8 cellular contexts compared by ENCODE assay signal in the genomic region with DNA sequence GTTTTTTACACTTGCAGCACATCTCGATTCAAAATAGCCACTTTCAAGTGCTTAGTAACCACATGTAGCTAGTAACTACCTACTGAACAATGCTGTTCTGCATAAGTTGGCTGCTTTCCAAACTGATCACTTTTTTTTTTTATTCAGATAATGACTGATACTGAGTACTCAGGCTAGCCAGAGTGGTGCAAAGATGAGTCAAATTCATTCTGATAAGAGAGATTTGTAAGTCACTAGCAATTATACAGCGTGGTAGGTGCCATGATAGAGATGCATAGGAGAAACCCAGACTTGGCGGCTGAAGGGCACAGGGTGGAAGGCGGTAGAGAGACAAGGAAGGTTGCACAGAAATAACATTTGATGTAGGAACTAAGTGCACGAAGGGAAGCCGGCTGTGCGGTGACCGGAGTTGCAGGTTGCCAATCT. TPM values are rescaled to one million over a fixed set of nuclear protein-coding genes. Genes with fewer than 3 reads are reported as not detected.
DNase-seq lines count a peak whose midpoint lies in the region; ATAC-seq and TF ChIP-seq lines count a peak whose summit lies in the region.

No MANE protein-coding gene starts in this region.

- peak overlapping the region; percentile 73 for H3K56ac ChIP-seq in mesendoderm (ENCODE audit: low read length)

- no peak overlapping the region for H4K5ac ChIP-seq in mesendoderm (ENCODE audit: low read length)

- peak; percentile 7 for DNase-seq in mammary epithelial cell
- DNase-seq in mesendoderm, result no peak
- DNase-seq in globus pallidus (ENCODE audit: low spot score), result no peak
- DNase-seq in NOMO-1 (lab: John Stamatoyannopoulos, UW; ENCODE audit: unreplicated experiment in 2 of 2), result no peak
- DNase-seq in middle frontal gyrus (ENCODE audit: extremely low spot score, low spot score), result no peak
- DNase-seq in A172 (ENCODE audit: low spot score), result no peak

- ATAC-seq in GM18520 (IDR thresholded peaks at IDR 0.05; ENCODE audit: unreplicated experiment), result peak; percentile 20

- peak overlapping the region; percentile 80 for H3K4me3 ChIP-seq in HUES6 (ENCODE audit: low read depth, low read length)
- H3K4me3 ChIP-seq in mammary epithelial cell (replicated peaks in 1 of 3; ENCODE audit: insufficient read depth in 1 of 3, low read depth in 2 of 3, low read length in 3 of 3), result peak overlapping the region; percentile 59 to 82 (median 68)
- no peak overlapping the region for H3K4me3 ChIP-seq in mesendoderm (ENCODE audit: low read length)

- no peaks in the 10 kb centered on the region for H3K79me1 ChIP-seq in mesendoderm (ENCODE audit: low read length)

- in situ Hi-C loops in mammary epithelial cell (cut with MboI; ENCODE audit: low sequenced_read_pairs in 2 of 2), result no loop called here

- H3K27ac ChIP-seq in HUES6 (ENCODE audit: low read depth, low read length) (no peak overlapping the region), mammary epithelial cell (ENCODE audit: insufficient read depth, low read depth, low read length) (peak overlapping the region; percentile 89), mesendoderm (ENCODE audit: low read depth, low read length) (peak overlapping the region; percentile 49)

- no TSS peak for BruUV-seq in mammary epithelial cell (replicated peaks; lab: Mats Ljungman, UMichigan)

- H3K9ac ChIP-seq in HUES6 (ENCODE audit: low read length) (peak overlapping the region; percentile 91), mammary epithelial cell (ENCODE audit: insufficient read depth, low read length) (peak overlapping the region; percentile 26), mesendoderm (ENCODE audit: low read length) (peak overlapping the region; percentile 65)

- H3K36me3 ChIP-seq in HUES6 (ENCODE audit: control insufficient read depth, insufficient read depth, low read length) (peaks cover 18% of the 10 kb centered on the region), mammary epithelial cell (ENCODE audit: insufficient read depth, low read length) (peaks cover 4% of the 10 kb centered on the region), mesendoderm (ENCODE audit: control insufficient read depth, insufficient read depth, low read length) (no peaks in the 10 kb centered on the region)

- no peak overlapping the region for H3K18ac ChIP-seq in mesendoderm (ENCODE audit: low read length)

- peak overlapping the region; percentile 78 for H3K4me2 ChIP-seq in mammary epithelial cell (ENCODE audit: insufficient read depth, low read depth, low read length)
- H3K4me2 ChIP-seq in mesendoderm (ENCODE audit: low read length), result peak overlapping the region; percentile 66

- H3K79me2 ChIP-seq in mammary epithelial cell (ENCODE audit: insufficient read depth, low read length) (peaks cover 33% of the 10 kb centered on the region), mesendoderm (ENCODE audit: control insufficient read depth, insufficient read depth, low read length) (peaks cover 14% of the 10 kb centered on the region)

- H3K4ac ChIP-seq in mesendoderm (ENCODE audit: low read depth, low read length), result no peak overlapping the region

- H2BK5ac ChIP-seq in mesendoderm (ENCODE audit: low read length), result no peak overlapping the region

- dilution Hi-C loops in mammary epithelial cell (cut with HindIII; ENCODE audit: low sequenced_read_pairs), result no loop called here

- no peak overlapping the region for H3K23ac ChIP-seq in mesendoderm (ENCODE audit: low read length)

- H3K9me3 ChIP-seq in HUES6 (ENCODE audit: control insufficient read depth, insufficient read depth, low read depth, low read length) (peaks cover 6% of the 10 kb centered on the region; the same call in 1 of the 2 replicates), mammary epithelial cell (replicated peaks; ENCODE audit: insufficient read depth, low read length) (no peaks in the 10 kb centered on the region)

- H2BK15ac ChIP-seq in mesendoderm (replicated peaks; ENCODE audit: low read depth), result no peak overlapping the region

- peak overlapping the region; percentile 91 for H2AFZ ChIP-seq in mammary epithelial cell (ENCODE audit: low read depth, low read length)

- H4K20me1 ChIP-seq in mammary epithelial cell (ENCODE audit: insufficient read depth, low read length), result no peaks in the 10 kb centered on the region

- H3K4me1 ChIP-seq in HUES6 (ENCODE audit: control insufficient read depth, insufficient read depth, low read length) (peaks cover 28% of the 10 kb centered on the region), mammary epithelial cell (ENCODE audit: insufficient read depth, low read length) (peaks cover 18% of the 10 kb centered on the region), mesendoderm (ENCODE audit: control insufficient read depth, low read depth, low read length) (no peaks in the 10 kb centered on the region)

- CTCF ChIA-PET in mammary epithelial cell (lab: Charles Lee; ENCODE audit: low non-redundant PET), result interaction anchor here (0.5 to 1.5 kb wide), 12 partner anchors 35 to 1634 kb away, joined by 3 to 7 read pairs (median 4); a partner anchor contains a TSS

- 45% methylated on average over 7 of the region's 8 CpGs for WGBS in mammary epithelial cell (ENCODE audit: low coverage, missing lambda C conversion rate)
- no CpG with 5 or more reads among the region's 8 CpGs for WGBS in mesendoderm (ENCODE audit: extremely low coverage, insufficient coverage, low lambda C conversion rate)

- H2AK5ac ChIP-seq in mesendoderm (ENCODE audit: low read length), result no peak overlapping the region

- H3K27me3 ChIP-seq in HUES6 (ENCODE audit: control insufficient read depth, insufficient read depth, low read length), result no peaks in the 10 kb centered on the region
- H3K27me3 ChIP-seq in mammary epithelial cell (ENCODE audit: insufficient read depth, low read length), result no peaks in the 10 kb centered on the region
- no peaks in the 10 kb centered on the region for H3K27me3 ChIP-seq in mesendoderm (ENCODE audit: insufficient read depth, low read length, poor library complexity)

- no peak overlapping the region for H4K8ac ChIP-seq in mesendoderm (ENCODE audit: low read depth, low read length)

- TF ChIP-seq CTCF in mammary epithelial cell (conservative IDR thresholded peaks at IDR 0.05 in 1 of 2, IDR thresholded peaks at IDR 0.05 in 1 of 2; ENCODE audit: extremely low read depth in 1 of 2, insufficient read depth in 1 of 2, low read depth in 1 of 2, low read length in 2 of 2), result no peak

- intact Hi-C loops in mammary epithelial cell (cut with micrococcal nuclease), result loop anchor here (1.0 to 5.0 kb wide), 5 partner anchors 36 to 516 kb away; a partner anchor contains a TSS

- no peak overlapping the region for H2BK120ac ChIP-seq in mesendoderm (ENCODE audit: low read depth, low read length)

RNA-seq across cellular contexts. Expression of a gene that starts 0.4 kb away (rescaled TPM):
- total RNA-seq in mammary epithelial cell, result 10 to 100 TPM; 31.1 to 67.3 TPM
- polyA plus RNA-seq in mammary epithelial cell, result 48.0 TPM
- polyA minus RNA-seq in mammary epithelial cell, result 23.0 TPM
- polyA plus RNA-seq in mesendoderm (2013, experiment 1 of 2), result 33.9 TPM
- 33.9 TPM for polyA plus RNA-seq in mesendoderm (2013, experiment 2 of 2)
- total RNA-seq in A172 (2014; rRNA removed; shearing (Covaris generic)), result 44.1 and 45.0 TPM in 2 replicates

RNA-seq across cellular contexts. Expression of a gene that starts 44.4 kb away (rescaled TPM):
- not detected for total RNA-seq in mammary epithelial cell
- not detected for polyA plus RNA-seq in mammary epithelial cell
- polyA minus RNA-seq in mammary epithelial cell, result not detected
- polyA plus RNA-seq in mesendoderm (2013, experiment 1 of 2), result not detected
- not detected for polyA plus RNA-seq in mesendoderm (2013, experiment 2 of 2)
- total RNA-seq in A172 (2014; rRNA removed; shearing (Covaris generic)), result not detected in 2 replicates

Comparison
In these comparisons a context has a peak if more than half of its experiments do, and no peak if none do; other contexts are left out.
1. H3K9ac ChIP-seq: peak in every context shown above with its lines; median percentile 91 in HUES6; 65 in mesendoderm; 26 in mammary epithelial cell.